Comparison of ENCODE assay signal across 26 cellular contexts in genomic region chr6:156601821-156602301, GRCh38.
"Had no signal": no experiment of that assay in that cellular context is flagged by ENCODE, and none has a peak within 500 bp of the region (broad histone marks: within the 10 kb centered on the region; RNA-seq: fewer than 3 reads in every experiment).

No MANE protein-coding gene starts in this region.

- H3K4me2 ChIP-seq: neural progenitor cell had no signal

- FAIRE-seq: islet of Langerhans had no signal

- H3K9me3 ChIP-seq: adrenal gland, ascending aorta, lower lobe of right lung had no signal

- DNase-seq: activated CD4-positive, alpha-beta T cell treated with anti-CD3 and anti-CD28 coated beads, Interleukin-2, amount 10 ng/mL, durations not matched to agents 24 days and 14 days; activated CD8-positive, alpha-beta T cell treated with anti-CD3 and anti-CD28 coated beads, Interleukin-2, amount 10 ng/mL, durations not matched to agents 7 days and 5 days; activated T-cell treated with anti-CD3 and anti-CD28 coated beads, Interleukin-2, amount 50 U/mL, for 1 hour; adrenal gland; brain microvascular endothelial cell; central memory CD4-positive, alpha-beta T cell; dermis blood vessel endothelial cell; effector CD8-positive, alpha-beta T cell; erythroblast; foreskin melanocyte; head of caudate nucleus; lower lobe of right lung; mesendoderm; mucosa of descending colon; naive thymus-derived CD4-positive, alpha-beta T cell; stimulated activated CD4-positive, alpha-beta T cell treated with anti-CD3 and anti-CD28 coated beads, Interleukin-12 subunit alpha, Interleukin-12 subunit beta, amount 100 ng/mL, for 4 hours; stimulated activated CD4-positive, alpha-beta T cell treated with anti-CD3 and anti-CD28 coated beads, Interleukin-4, amount 100 ng/mL, for 4 hours; substantia nigra; tibial artery had no signal

- H3K4me3 ChIP-seq: adrenal gland, ascending aorta, lower lobe of right lung, mucosa of descending colon, neural progenitor cell, tibial artery had no signal

- H3K27ac Mint-ChIP-seq: activated CD4-positive, alpha-beta T cell treated with anti-CD3 and anti-CD28 coated beads, Interleukin-2, amount 10 ng/mL, durations not matched to agents 24 days and 14 days; activated CD8-positive, alpha-beta T cell treated with anti-CD3 and anti-CD28 coated beads, Interleukin-2, amount 10 ng/mL, durations not matched to agents 7 days and 5 days; activated naive CD8-positive, alpha-beta T cell; naive thymus-derived CD4-positive, alpha-beta T cell; neural progenitor cell; stimulated activated naive CD8-positive, alpha-beta T cell treated with anti-CD3 and anti-CD28 coated beads, Interleukin-15, Interleukin-2, amounts not matched to agents 100 ng/mL and 50 ng/mL, for 24 hours had no signal

- H3K9ac ChIP-seq: neural progenitor cell had no signal

- H3K4me3 Mint-ChIP-seq: activated CD4-positive, alpha-beta T cell treated with anti-CD3 and anti-CD28 coated beads, Interleukin-2, amount 10 ng/mL, durations not matched to agents 24 days and 14 days; activated CD8-positive, alpha-beta T cell treated with anti-CD3 and anti-CD28 coated beads, Interleukin-2, amount 10 ng/mL, durations not matched to agents 7 days and 5 days; activated naive CD8-positive, alpha-beta T cell; naive thymus-derived CD4-positive, alpha-beta T cell; neural progenitor cell; stimulated activated naive CD8-positive, alpha-beta T cell treated with anti-CD3 and anti-CD28 coated beads, Interleukin-15, Interleukin-2, amounts not matched to agents 100 ng/mL and 50 ng/mL, for 24 hours had no signal

- H3K27me3 ChIP-seq: adrenal gland, ascending aorta, brain microvascular endothelial cell, neural progenitor cell, tibial artery had no signal

- ATAC-seq: activated CD4-positive, CD25-positive, alpha-beta regulatory T cell treated with anti-CD3 and anti-CD28 coated beads, Interleukin-2, amount 50 U/mL, for 24 hours; activated CD8-positive, alpha-beta T cell treated with anti-CD3 and anti-CD28 coated beads, Interleukin-2, amount 10 ng/mL, durations not matched to agents 7 days and 5 days; lower lobe of right lung; naive thymus-derived CD4-positive, alpha-beta T cell had no signal

- H3K27me3 Mint-ChIP-seq: activated naive CD8-positive, alpha-beta T cell had no signal

- H3K36me3 ChIP-seq: adrenal gland, ascending aorta, brain microvascular endothelial cell, lower lobe of right lung, neural progenitor cell, tibial artery had no signal

- H2AFZ ChIP-seq: neural progenitor cell had no signal

- H3K27ac ChIP-seq: ascending aorta, brain microvascular endothelial cell, lower lobe of right lung, neural progenitor cell, tibial artery, VCaP had no signal

- H3K4me1 Mint-ChIP-seq: activated CD4-positive, alpha-beta T cell treated with anti-CD3 and anti-CD28 coated beads, Interleukin-2, amount 10 ng/mL, durations not matched to agents 24 days and 14 days had no signal

- H3K4me1 ChIP-seq: adrenal gland, ascending aorta, lower lobe of right lung, tibial artery had no signal

- H3K36me3 Mint-ChIP-seq: activated naive CD8-positive, alpha-beta T cell; neural progenitor cell had no signal
